Comparison of ENCODE assay signal across 23 cellular contexts in genomic region chr2:224004105-224004715, GRCh38. TPM values are rescaled to one million over a fixed set of nuclear protein-coding genes. Genes with fewer than 3 reads are reported as not detected.
DNase-seq lines count a peak whose midpoint lies in the region; ATAC-seq, FAIRE-seq and TF ChIP-seq lines count a peak whose summit lies in the region.
"Had no signal": no experiment of that assay in that cellular context is flagged by ENCODE, and none has a peak within 500 bp of the region (broad histone marks: within the 10 kb centered on the region; RNA-seq: fewer than 3 reads in every experiment).

No MANE protein-coding gene starts in this region.

- H3K27ac ChIP-seq in A673 (ENCODE audit: low read depth, low read length, poor library complexity, severe bottlenecking) (peak overlapping the region; percentile 40), esophagus squamous epithelium (no peak overlapping the region), pancreas (no peak overlapping the region)
- H3K27ac ChIP-seq: colonic mucosa, epithelial cell of prostate, prostate gland, VCaP had no signal

- H3K9me3 ChIP-seq in A673 (ENCODE audit: low read depth, low read length, poor library complexity, severe bottlenecking): no peaks in the 10 kb centered on the region
- H3K9me3 ChIP-seq in esophagus squamous epithelium: no peaks in the 10 kb centered on the region
- H3K9me3 ChIP-seq in pancreas: no peaks in the 10 kb centered on the region
- H3K9me3 ChIP-seq: colonic mucosa, prostate gland had no signal

- peaks cover 44% of the 10 kb centered on the region for H3K4me1 ChIP-seq in A673 (ENCODE audit: insufficient read depth, low read length, poor library complexity, severe bottlenecking)
- H3K4me1 ChIP-seq in esophagus squamous epithelium: peaks cover 0 to 5% (median 0%) of the 10 kb centered on the region in 3 donors
- peaks cover 0 to 8% (median 4%) of the 10 kb centered on the region in 3 donors for H3K4me1 ChIP-seq in pancreas
- H3K4me1 ChIP-seq: prostate gland had no signal

- ATAC-seq in pancreas: no peak
- ATAC-seq: naive thymus-derived CD8-positive, alpha-beta T cell had no signal

- no peak for TF ChIP-seq POLR2A in esophagus squamous epithelium (IDR thresholded peaks at IDR 0.05)

- POLR2A ChIA-PET in A673 (lab: Charles Lee; ENCODE audit: low non-redundant PET): interaction anchor here (0.6 to 0.7 kb wide), 3 partner anchors 282 to 597 kb away, joined by 3 to 5 read pairs (median 3); no protein-coding TSS in a partner anchor

- no peaks in the 10 kb centered on the region for H3K27me3 ChIP-seq in A673 (replicated peaks; ENCODE audit: insufficient read depth, low read depth, low read length, poor library complexity)
- H3K27me3 ChIP-seq in esophagus squamous epithelium: no peaks in the 10 kb centered on the region
- H3K27me3 ChIP-seq in pancreas: no peaks in the 10 kb centered on the region
- H3K27me3 ChIP-seq: colonic mucosa had no signal

- no peak for TF ChIP-seq CTCF in A673 (conservative IDR thresholded peaks at IDR 0.05; ENCODE audit: low read depth, low read length)
- no peak for TF ChIP-seq CTCF in esophagus squamous epithelium (IDR thresholded peaks at IDR 0.05)
- TF ChIP-seq CTCF in pancreas (IDR thresholded peaks at IDR 0.05): no peak

- no peak overlapping the region for H3K4me3 ChIP-seq in A673 (ENCODE audit: low read depth, low read length, poor library complexity, severe bottlenecking)
- H3K4me3 ChIP-seq in esophagus squamous epithelium: no peak overlapping the region
- no peak overlapping the region for H3K4me3 ChIP-seq in pancreas
- H3K4me3 ChIP-seq: colonic mucosa, lung, prostate gland had no signal

- H3K36me3 ChIP-seq in A673 (ENCODE audit: insufficient read depth, low read length, poor library complexity, severe bottlenecking): peaks cover 24% of the 10 kb centered on the region
- peaks cover 0 to 15% (median 0%) of the 10 kb centered on the region in 3 donors for H3K36me3 ChIP-seq in esophagus squamous epithelium
- H3K36me3 ChIP-seq in pancreas: no peaks in the 10 kb centered on the region
- H3K36me3 ChIP-seq: colonic mucosa, prostate gland had no signal

- no peak for DNase-seq in A673 (ENCODE audit: low spot score)
- peak; percentile 36 for DNase-seq in NOMO-1 treated with dmso at 0.1 percent for 144 hours (lab: John Stamatoyannopoulos, UW; ENCODE audit: unreplicated experiment)
- DNase-seq in fibroblast of gingiva (ENCODE audit: low read depth): peak; percentile 68
- peak; percentile 50 for DNase-seq in midbrain (lab: John Stamatoyannopoulos, UW)
- no peak for DNase-seq in esophagus squamous epithelium (lab: John Stamatoyannopoulos, UW)
- DNase-seq in ACHN: no peak
- DNase-seq in pancreas: no peak
- DNase-seq in DMS53 (lab: John Stamatoyannopoulos, UW): no peak
- DNase-seq: activated naive CD4-positive, alpha-beta T cell; activated T-cell treated with anti-CD3 and anti-CD28 coated beads for 4 hours; CD4-positive, CD25-positive, alpha-beta regulatory T cell; colonic mucosa; glutamatergic neuron; naive thymus-derived CD8-positive, alpha-beta T cell; NCI-H187 treated with DMSO at 0.1 percent for 48 hours; NCI-H446 treated with DMSO at 0.1 percent for 48 hours; SHP77; T-helper 1 cell had no signal

- 68 to 72% methylated on average over 16 of the region's 16 CpGs for WGBS in esophagus squamous epithelium, 2 donors
- 70 to 72% methylated on average over 16 of the region's 16 CpGs for WGBS in pancreas, 2 donors

- intact Hi-C loops in A673 (cut with micrococcal nuclease; ENCODE audit: unreplicated experiment): no loop called here
- intact Hi-C loops in esophagus squamous epithelium (cut with DNase I): no loop called here
- intact Hi-C loops in pancreas (cut with DNase I): no loop called here

- no TSS peak for BruUV-seq in A673 (replicated peaks; lab: Mats Ljungman, UMichigan)

- in situ Hi-C loops in ACHN (cut with HindIII; ENCODE audit: low pct_ligation_motif_present, low pct_unique_long_range_greater_than_20kb, low sequenced_read_pairs): no loop called here

- CTCF ChIA-PET in A673 (lab: Charles Lee): no interaction called here

- no peak for FAIRE-seq in pancreas (lab: Jason Lieb, UNC)
- FAIRE-seq: astrocyte had no signal

RNA-seq across cellular contexts. Expression of gene SERPINE2, which starts 34.9 kb away (rescaled TPM):
- 331 and 380 TPM in 2 replicates for total RNA-seq in A673 (2021)
- total RNA-seq in esophagus squamous epithelium: 10 to 100 TPM; 18.3 to 43.8 (median 22.1) TPM
- total RNA-seq in pancreas: 10 to 100 TPM in 1 of 6 donors, 1 to 10 TPM in 5; 1.0 to 14.8 (median 2.3) TPM
- polyA plus RNA-seq in pancreas: 10 to 100 TPM in 1 of 2 donors, 1 to 10 TPM in 1; 2.8 to 10.1 TPM

RNA-seq across cellular contexts. Expression of gene MRPL44, which starts 46.9 kb away (rescaled TPM):
- total RNA-seq in A673 (2021) (38.3 and 39.1 TPM in 2 replicates), esophagus squamous epithelium (10 to 100 TPM; 18.5 to 35.6 (median 23.5) TPM), pancreas (10 to 100 TPM in 3 of 6 donors, 1 to 10 TPM in 3; 6.8 to 11.5 (median 9.6) TPM)
- polyA plus RNA-seq in pancreas: 10 to 100 TPM in 1 of 2 donors, 1 to 10 TPM in 1; 5.9 to 12.7 TPM

RNA-seq across cellular contexts. Expression of gene WDFY1, which starts 59.1 kb away (rescaled TPM):
- total RNA-seq in A673 (2021) (72.6 and 88.7 TPM in 2 replicates), esophagus squamous epithelium (10 to 100 TPM; 13.8 to 36.4 (median 21.3) TPM), pancreas (10 to 100 TPM; 13.5 to 25.9 (median 17.1) TPM)
- polyA plus RNA-seq in pancreas: 1 to 10 TPM; 5.5 to 8.2 TPM

Comparison
In these comparisons a context has a peak if more than half of its experiments do, and no peak if none do; other contexts are left out.
1. DNase-seq: peak in NOMO-1 treated with dmso at 0.1 percent for 144 hours (single experiment), fibroblast of gingiva (single experiment) and midbrain (single experiment); none in A673 (single experiment), esophagus squamous epithelium (single experiment), ACHN (single experiment), pancreas (0 of 6) and DMS53 (single experiment).